ENCODE assay signal across 19 cellular contexts in the genomic region with DNA sequence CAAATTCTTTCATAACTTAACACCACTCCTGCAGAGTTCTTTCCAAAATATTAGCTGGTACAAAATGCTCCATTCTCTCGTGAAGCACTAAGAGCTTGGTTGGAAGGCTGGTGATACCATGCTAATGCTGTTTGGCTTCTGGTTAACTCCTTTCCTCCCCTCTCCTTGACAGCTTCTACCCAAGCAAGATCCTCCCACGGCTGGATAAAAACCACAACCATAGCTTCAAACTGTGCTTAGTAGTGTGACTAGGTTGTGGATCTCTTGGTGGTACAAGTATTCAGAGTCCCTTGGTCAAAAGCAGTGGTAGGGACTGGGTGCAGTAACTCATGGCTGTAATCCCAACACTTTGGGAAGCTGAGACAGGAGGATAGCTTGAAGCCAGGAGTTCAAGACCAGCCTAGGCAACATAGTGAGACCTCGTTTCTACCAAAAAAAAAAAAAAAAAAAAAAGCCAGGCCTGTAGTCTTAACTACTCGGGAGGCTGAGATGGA. TPM values are rescaled to one million over a fixed set of nuclear protein-coding genes. Genes with fewer than 3 reads are reported as not detected.
DNase-seq lines count a peak whose midpoint lies in the region; ATAC-seq and TF ChIP-seq lines count a peak whose summit lies in the region.
"Had no signal": no experiment of that assay in that cellular context is flagged by ENCODE, and none has a peak within 500 bp of the region (broad histone marks: within the 10 kb centered on the region; RNA-seq: fewer than 3 reads in every experiment).

No MANE protein-coding gene starts in this region.

- H3K36me3 ChIP-seq in Karpas-422 (ENCODE audit: insufficient read depth, low read length): no peaks in the 10 kb centered on the region; the same call in 1 of the 2 replicates
- H3K36me3 ChIP-seq in neutrophil: no peaks in the 10 kb centered on the region
- H3K36me3 ChIP-seq: brain microvascular endothelial cell had no signal

- no peak overlapping the region for H3K27ac ChIP-seq in Karpas-422 (ENCODE audit: low read length)
- H3K27ac ChIP-seq in neutrophil: peak overlapping the region; percentile 81
- H3K27ac ChIP-seq: brain microvascular endothelial cell had no signal

- H3K79me2 ChIP-seq in Karpas-422 (ENCODE audit: low read length): peaks cover 66% of the 10 kb centered on the region

- ATAC-seq in WTC11: no peak
- ATAC-seq: activated CD4-positive, CD25-positive, alpha-beta regulatory T cell treated with anti-CD3 and anti-CD28 coated beads, Interleukin-2, amount 50 U/mL, for 24 hours; activated naive CD4-positive, alpha-beta T cell treated with anti-CD3 and anti-CD28 coated beads, Interleukin-2, amount 50 U/mL, for 72 hours; left cardiac atrium; right cardiac atrium; stimulated activated naive CD8-positive, alpha-beta T cell treated with anti-CD3 and anti-CD28 coated beads, Interleukin-15, Interleukin-2, amounts not matched to agents 100 U/mL and 50 U/mL, for 24 hours had no signal

- H3K36me3 Mint-ChIP-seq in activated CD4-positive, alpha-beta T cell treated with anti-CD3 and anti-CD28 coated beads, Interleukin-2, amount 10 ng/mL, durations not matched to agents 7 days and 5 days (ENCODE audit: low read depth): peaks cover 8% of the 10 kb centered on the region
- no peaks in the 10 kb centered on the region for H3K36me3 Mint-ChIP-seq in WTC11

- H3K27ac Mint-ChIP-seq in activated CD4-positive, alpha-beta T cell treated with anti-CD3 and anti-CD28 coated beads, Interleukin-2, amount 10 ng/mL, durations not matched to agents 7 days and 5 days: no peak overlapping the region
- no peak overlapping the region for H3K27ac Mint-ChIP-seq in WTC11
- H3K27ac Mint-ChIP-seq: T-helper 1 cell treated with Interleukin-12 subunit alpha and Interleukin-12 subunit beta and Interleukin-4 antibody, amounts not matched to agents 30 μg/mL and 1 μg/mL, for 36 hours had no signal

- no peaks in the 10 kb centered on the region for H4K20me1 ChIP-seq in Karpas-422 (ENCODE audit: insufficient read depth, low read depth, low read length)

- POLR2A ChIA-PET in activated CD4-positive, alpha-beta T cell treated with anti-CD3 and anti-CD28 coated beads, Interleukin-2, amount 10 ng/mL, durations not matched to agents 7 days and 5 days (lab: Charles Lee): no interaction called here
- POLR2A ChIA-PET in WTC11 (lab: Charles Lee): no interaction called here

- no peak overlapping the region for H2AFZ ChIP-seq in Karpas-422 (ENCODE audit: low read length)

- H3K9ac ChIP-seq in Karpas-422 (ENCODE audit: low read length): no peak overlapping the region

- H3K9me2 ChIP-seq in Karpas-422 (replicated peaks; ENCODE audit: insufficient read depth, low read length): no peaks in the 10 kb centered on the region

- H3K4me3 ChIP-seq in Karpas-422 (ENCODE audit: low read length) (no peak overlapping the region), neutrophil (ENCODE audit: low read depth in 1 of 2, low read length in 1 of 2) (no peak overlapping the region)

- TF ChIP-seq CTCF in neutrophil (IDR thresholded peaks at IDR 0.05) (no peak), WTC11 (IDR thresholded peaks at IDR 0.05) (no peak)

- H3K9me3 ChIP-seq in Karpas-422 (ENCODE audit: low read length) (no peaks in the 10 kb centered on the region), neutrophil (no peaks in the 10 kb centered on the region)

- H3K27me3 Mint-ChIP-seq in activated CD4-positive, alpha-beta T cell treated with anti-CD3 and anti-CD28 coated beads, Interleukin-2, amount 10 ng/mL, durations not matched to agents 7 days and 5 days: no peaks in the 10 kb centered on the region
- 0 out of 2 replicates have a peak, but pooled peaks cover 5% of the 10 kb centered on the region for H3K27me3 Mint-ChIP-seq in WTC11 (ENCODE audit: low read depth)

- H3K27me3 ChIP-seq in Karpas-422 (ENCODE audit: low read length) (no peaks in the 10 kb centered on the region), neutrophil (no peaks in the 10 kb centered on the region)
- H3K27me3 ChIP-seq: brain microvascular endothelial cell had no signal

- H3K4me2 ChIP-seq in Karpas-422 (ENCODE audit: low read depth, low read length, poor library complexity, severe bottlenecking): peak overlapping the region; percentile 82

- peak overlapping the region; percentile 2 for H3K4me3 Mint-ChIP-seq in activated CD4-positive, alpha-beta T cell treated with anti-CD3 and anti-CD28 coated beads, Interleukin-2, amount 10 ng/mL, durations not matched to agents 7 days and 5 days
- no peak overlapping the region for H3K4me3 Mint-ChIP-seq in WTC11

- DNase-seq in activated CD4-positive, alpha-beta T cell treated with anti-CD3 and anti-CD28 coated beads, Interleukin-2, amount 10 ng/mL, durations not matched to agents 7 days and 5 days: no peak
- DNase-seq in activated CD4-positive, alpha-beta T cell treated with anti-CD3 and anti-CD28 coated beads for 48 hours: no peak
- DNase-seq in Karpas-422 (no peak), amniotic epithelial cell (ENCODE audit: low read depth) (peak; percentile 13), NCI-H2107 (lab: John Stamatoyannopoulos, UW) (no peak), WTC11 (ENCODE audit: low spot score) (no peak), ecto neural progenitor cell (ENCODE audit: low spot score) (no peak)
- DNase-seq: brain microvascular endothelial cell; left cardiac atrium; MM.1S; NCI-H2029 treated with DMSO at 0.1 percent for 48 hours; right cardiac atrium; Right ventricle myocardium superior; stimulated activated naive CD8-positive, alpha-beta T cell treated with anti-CD3 and anti-CD28 coated beads, Interleukin-15, Interleukin-2, amounts not matched to agents 100 U/mL and 50 U/mL, for 24 hours; trophoblast cell had no signal

- peaks cover 20% of the 10 kb centered on the region for H3K4me1 ChIP-seq in Karpas-422 (ENCODE audit: low read length)
- peaks cover 46 to 62% of the 10 kb centered on the region in 2 experiments for H3K4me1 ChIP-seq in neutrophil (ENCODE audit: control insufficient read depth in 1 of 2, insufficient read depth in 1 of 2, low read depth in 1 of 2, low read length in 1 of 2)

- CTCF ChIA-PET in activated CD4-positive, alpha-beta T cell treated with anti-CD3 and anti-CD28 coated beads, Interleukin-2, amount 10 ng/mL, durations not matched to agents 7 days and 5 days (lab: Charles Lee): interaction anchor here (1.0 to 4.2 kb wide), 3 partner anchors 29 to 137 kb away, joined by 3 to 20 read pairs (median 5); a partner anchor contains a TSS
- CTCF ChIA-PET in WTC11 (lab: Charles Lee): interaction anchor here (1.0 to 1.5 kb wide), 5 partner anchors 8 to 354 kb away, joined by 3 to 9 read pairs (median 4); no protein-coding TSS in a partner anchor

- no peaks in the 10 kb centered on the region for H3K9me3 Mint-ChIP-seq in activated CD4-positive, alpha-beta T cell treated with anti-CD3 and anti-CD28 coated beads, Interleukin-2, amount 10 ng/mL, durations not matched to agents 7 days and 5 days
- H3K9me3 Mint-ChIP-seq in WTC11: no peaks in the 10 kb centered on the region
- H3K9me3 Mint-ChIP-seq: activated naive CD4-positive, alpha-beta T cell treated with anti-CD3 and anti-CD28 coated beads, Interleukin-2, amount 50 U/mL, for 72 hours; T-helper 1 cell treated with Interleukin-12 subunit alpha and Interleukin-12 subunit beta and Interleukin-4 antibody, amounts not matched to agents 30 μg/mL and 1 μg/mL, for 36 hours had no signal

- peaks cover 34% of the 10 kb centered on the region for H3K4me1 Mint-ChIP-seq in activated CD4-positive, alpha-beta T cell treated with anti-CD3 and anti-CD28 coated beads, Interleukin-2, amount 10 ng/mL, durations not matched to agents 7 days and 5 days
- peaks cover 24% of the 10 kb centered on the region for H3K4me1 Mint-ChIP-seq in WTC11

TF ChIP-seq in WTC11, 78 proteins besides CTCF, POLR2A, EP300 and RAD21 (continues in another document):
- TF ChIP-seq HMGA2 (CRISPR knock-in tag; IDR thresholded peaks at IDR 0.05): no peak
- TF ChIP-seq TEAD1 (CRISPR knock-in tag; IDR thresholded peaks at IDR 0.05): no peak
- TF ChIP-seq ELF4 (CRISPR knock-in tag; IDR thresholded peaks at IDR 0.05; ENCODE audit: low read depth): no peak

RNA-seq across cellular contexts. Expression of a gene that starts 2.3 kb away (rescaled TPM):
- 10 to 100 TPM; 15.2 to 19.0 TPM for total RNA-seq in activated CD4-positive, alpha-beta T cell treated with anti-CD3 and anti-CD28 coated beads, Interleukin-2, amount 10 ng/mL, durations not matched to agents 7 days and 5 days
- total RNA-seq in Karpas-422 (2014; rRNA removed; shearing (Covaris generic); ENCODE audit: low replicate concordance): 16.8 and 30.7 TPM in 2 replicates
- total RNA-seq in WTC11 (2021): 16.9 to 18.8 TPM (median 17.4 TPM) in 3 replicates

RNA-seq across cellular contexts. Expression of a gene that starts 38.8 kb away (rescaled TPM):
- total RNA-seq in activated CD4-positive, alpha-beta T cell treated with anti-CD3 and anti-CD28 coated beads, Interleukin-2, amount 10 ng/mL, durations not matched to agents 7 days and 5 days: 1 to 10 TPM; 7.1 to 7.2 TPM
- total RNA-seq in Karpas-422 (2014; rRNA removed; shearing (Covaris generic); ENCODE audit: low replicate concordance): 1.4 and 1.8 TPM in 2 replicates
- 6.4 to 7.8 TPM (median 7.6 TPM) in 3 replicates for total RNA-seq in WTC11 (2021)

RNA-seq across cellular contexts. Expression of a gene that starts 47.7 kb away (rescaled TPM):
- 10 to 100 TPM; 47.2 to 57.5 TPM for total RNA-seq in activated CD4-positive, alpha-beta T cell treated with anti-CD3 and anti-CD28 coated beads, Interleukin-2, amount 10 ng/mL, durations not matched to agents 7 days and 5 days
- 11.4 and 14.7 TPM in 2 replicates for total RNA-seq in Karpas-422 (2014; rRNA removed; shearing (Covaris generic); ENCODE audit: low replicate concordance)
- total RNA-seq in WTC11 (2021): 1.4 to 2.1 TPM (median 1.7 TPM) in 3 replicates

RNA-seq across cellular contexts. Expression of a gene that starts 47.8 kb away (rescaled TPM):
- 10 to 100 TPM; 35.7 to 46.6 TPM for total RNA-seq in activated CD4-positive, alpha-beta T cell treated with anti-CD3 and anti-CD28 coated beads, Interleukin-2, amount 10 ng/mL, durations not matched to agents 7 days and 5 days
- total RNA-seq in Karpas-422 (2014; rRNA removed; shearing (Covaris generic); ENCODE audit: low replicate concordance): 2.6 and 14.6 TPM in 2 replicates
- 1.1 to 1.2 TPM (median 1.1 TPM) in 3 replicates for total RNA-seq in WTC11 (2021)

RNA-seq across cellular contexts. Expression of a gene that starts 52.5 kb away (rescaled TPM):
- total RNA-seq in activated CD4-positive, alpha-beta T cell treated with anti-CD3 and anti-CD28 coated beads, Interleukin-2, amount 10 ng/mL, durations not matched to agents 7 days and 5 days: 10 to 100 TPM; 49.6 to 58.1 TPM
- total RNA-seq in Karpas-422 (2014; rRNA removed; shearing (Covaris generic); ENCODE audit: low replicate concordance): 12.4 and 15.2 TPM in 2 replicates
- 2.2 to 2.5 TPM (median 2.3 TPM) in 3 replicates for total RNA-seq in WTC11 (2021)
